In the genomic region with DNA sequence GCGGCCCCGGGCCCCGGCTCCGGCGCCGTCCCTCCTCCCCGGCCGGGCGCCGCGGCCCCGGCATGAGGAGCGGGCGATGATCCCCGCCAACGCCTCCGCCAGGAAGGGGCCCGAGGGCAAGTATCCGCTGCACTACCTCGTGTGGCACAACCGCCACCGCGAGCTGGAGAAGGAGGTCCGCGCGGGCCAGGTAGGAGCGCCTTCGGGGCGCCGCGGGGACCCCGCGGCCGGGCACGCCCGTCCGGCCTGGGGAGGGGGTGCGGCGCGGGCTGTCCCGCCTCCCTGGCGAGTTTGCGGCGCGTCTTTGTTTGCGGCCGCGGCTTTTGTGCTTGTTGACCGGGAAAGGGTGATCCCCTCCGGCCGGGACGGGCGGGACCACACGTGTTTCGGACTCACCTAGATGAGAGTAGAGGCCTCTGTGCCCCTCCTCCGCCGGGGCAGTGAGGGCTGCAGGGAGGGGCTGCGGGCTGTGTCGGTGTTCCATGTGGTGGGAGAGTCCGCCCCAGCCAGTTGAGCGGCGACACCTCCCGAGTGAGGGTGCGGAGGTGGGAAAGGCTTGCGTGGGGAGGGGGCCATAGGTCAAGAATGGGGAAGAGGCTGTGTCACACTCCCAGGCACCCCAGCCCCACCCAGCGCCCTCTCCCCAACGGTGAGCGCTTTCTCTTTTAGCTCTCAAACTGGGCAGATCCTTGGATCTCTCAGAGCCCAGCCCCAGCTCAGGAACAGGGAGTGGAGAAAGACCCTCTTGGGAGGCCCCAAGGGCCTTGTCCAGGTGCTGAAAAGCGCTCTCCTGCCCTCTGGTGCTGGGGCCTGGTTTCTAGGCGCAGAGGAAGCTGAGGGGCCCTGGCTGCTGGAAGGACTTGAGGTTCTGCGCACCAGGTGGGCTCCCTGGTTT, we compare ENCODE assay signal across 1 cellular context.
A peak's percentile ranks its signal among the peaks of the same experiment; 100 is the strongest.
TF ChIP-seq lines count a peak whose summit lies in the region.

No MANE protein-coding gene starts in this region.

TF ChIP-seq in A549, 52 proteins besides CTCF, POLR2A, EP300 and RAD21 (continued from another document):
- TF ChIP-seq, protein P1, sequence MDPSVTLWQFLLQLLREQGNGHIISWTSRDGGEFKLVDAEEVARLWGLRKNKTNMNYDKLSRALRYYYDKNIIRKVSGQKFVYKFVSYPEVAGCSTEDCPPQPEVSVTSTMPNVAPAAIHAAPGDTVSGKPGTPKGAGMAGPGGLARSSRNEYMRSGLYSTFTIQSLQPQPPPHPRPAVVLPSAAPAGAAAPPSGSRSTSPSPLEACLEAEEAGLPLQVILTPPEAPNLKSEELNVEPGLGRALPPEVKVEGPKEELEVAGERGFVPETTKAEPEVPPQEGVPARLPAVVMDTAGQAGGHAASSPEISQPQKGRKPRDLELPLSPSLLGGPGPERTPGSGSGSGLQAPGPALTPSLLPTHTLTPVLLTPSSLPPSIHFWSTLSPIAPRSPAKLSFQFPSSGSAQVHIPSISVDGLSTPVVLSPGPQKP (IDR thresholded peaks at IDR 0.05; ENCODE audit: low read depth, low read length): no peak
- TF ChIP-seq, protein P2, sequence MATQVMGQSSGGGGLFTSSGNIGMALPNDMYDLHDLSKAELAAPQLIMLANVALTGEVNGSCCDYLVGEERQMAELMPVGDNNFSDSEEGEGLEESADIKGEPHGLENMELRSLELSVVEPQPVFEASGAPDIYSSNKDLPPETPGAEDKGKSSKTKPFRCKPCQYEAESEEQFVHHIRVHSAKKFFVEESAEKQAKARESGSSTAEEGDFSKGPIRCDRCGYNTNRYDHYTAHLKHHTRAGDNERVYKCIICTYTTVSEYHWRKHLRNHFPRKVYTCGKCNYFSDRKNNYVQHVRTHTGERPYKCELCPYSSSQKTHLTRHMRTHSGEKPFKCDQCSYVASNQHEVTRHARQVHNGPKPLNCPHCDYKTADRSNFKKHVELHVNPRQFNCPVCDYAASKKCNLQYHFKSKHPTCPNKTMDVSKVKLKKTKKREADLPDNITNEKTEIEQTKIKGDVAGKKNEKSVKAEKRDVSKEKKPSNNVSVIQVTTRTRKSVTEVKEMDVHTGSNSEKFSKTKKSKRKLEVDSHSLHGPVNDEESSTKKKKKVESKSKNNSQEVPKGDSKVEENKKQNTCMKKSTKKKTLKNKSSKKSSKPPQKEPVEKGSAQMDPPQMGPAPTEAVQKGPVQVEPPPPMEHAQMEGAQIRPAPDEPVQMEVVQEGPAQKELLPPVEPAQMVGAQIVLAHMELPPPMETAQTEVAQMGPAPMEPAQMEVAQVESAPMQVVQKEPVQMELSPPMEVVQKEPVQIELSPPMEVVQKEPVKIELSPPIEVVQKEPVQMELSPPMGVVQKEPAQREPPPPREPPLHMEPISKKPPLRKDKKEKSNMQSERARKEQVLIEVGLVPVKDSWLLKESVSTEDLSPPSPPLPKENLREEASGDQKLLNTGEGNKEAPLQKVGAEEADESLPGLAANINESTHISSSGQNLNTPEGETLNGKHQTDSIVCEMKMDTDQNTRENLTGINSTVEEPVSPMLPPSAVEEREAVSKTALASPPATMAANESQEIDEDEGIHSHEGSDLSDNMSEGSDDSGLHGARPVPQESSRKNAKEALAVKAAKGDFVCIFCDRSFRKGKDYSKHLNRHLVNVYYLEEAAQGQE (IDR thresholded peaks at IDR 0.05): peak; percentile 99
- TF ChIP-seq CBX2 (IDR thresholded peaks at IDR 0.05; ENCODE audit: borderline replicate concordance, low read depth) (no peak), PHF8 (IDR thresholded peaks at IDR 0.05; ENCODE audit: borderline replicate concordance, low read depth) (peak; percentile 22; the same call in 1 of the 2 replicates), RFX5 (IDR thresholded peaks at IDR 0.05) (no peak), CHD4 (IDR thresholded peaks at IDR 0.05; ENCODE audit: borderline replicate concordance) (no peak), SMC3 (IDR thresholded peaks at IDR 0.05) (peak; percentile 58), NPAS2 (CRISPR knock-in tag; IDR thresholded peaks at IDR 0.05; ENCODE audit: borderline replicate concordance) (no peak), HEYL (CRISPR knock-in tag; IDR thresholded peaks at IDR 0.05) (no peak), FOSL2 (IDR thresholded peaks at IDR 0.05) (no peak), FOSL2 (CRISPR knock-in tag; IDR thresholded peaks at IDR 0.05) (no peak), SREBF2 (IDR thresholded peaks at IDR 0.05) (no peak), HOXB13 (CRISPR knock-in tag; IDR thresholded peaks at IDR 0.05; ENCODE audit: low read depth) (peak; percentile 77; the same call in 1 of the 2 replicates), HDAC2 (IDR thresholded peaks at IDR 0.05) (0 out of 2 replicates have a peak, but pooled peaks have one; percentile 31), FOXS1 (CRISPR knock-in tag; IDR thresholded peaks at IDR 0.05) (0 out of 2 replicates have a peak, but pooled peaks have one; percentile 53), EHF (CRISPR knock-in tag; IDR thresholded peaks at IDR 0.05) (peak; percentile 79)
- TF ChIP-seq, protein P3, sequence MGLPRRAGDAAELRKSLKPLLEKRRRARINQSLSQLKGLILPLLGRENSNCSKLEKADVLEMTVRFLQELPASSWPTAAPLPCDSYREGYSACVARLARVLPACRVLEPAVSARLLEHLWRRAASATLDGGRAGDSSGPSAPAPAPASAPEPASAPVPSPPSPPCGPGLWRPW (IDR thresholded peaks at IDR 0.05): no peak
- TF ChIP-seq, protein P4, sequence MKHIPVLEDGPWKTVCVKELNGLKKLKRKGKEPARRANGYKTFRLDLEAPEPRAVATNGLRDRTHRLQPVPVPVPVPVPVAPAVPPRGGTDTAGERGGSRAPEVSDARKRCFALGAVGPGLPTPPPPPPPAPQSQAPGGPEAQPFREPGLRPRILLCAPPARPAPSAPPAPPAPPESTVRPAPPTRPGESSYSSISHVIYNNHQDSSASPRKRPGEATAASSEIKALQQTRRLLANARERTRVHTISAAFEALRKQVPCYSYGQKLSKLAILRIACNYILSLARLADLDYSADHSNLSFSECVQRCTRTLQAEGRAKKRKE (CRISPR knock-in tag; IDR thresholded peaks at IDR 0.05; ENCODE audit: low read depth): 0 out of 2 replicates have a peak, but pooled peaks have one; percentile 73
- TF ChIP-seq, protein P5, sequence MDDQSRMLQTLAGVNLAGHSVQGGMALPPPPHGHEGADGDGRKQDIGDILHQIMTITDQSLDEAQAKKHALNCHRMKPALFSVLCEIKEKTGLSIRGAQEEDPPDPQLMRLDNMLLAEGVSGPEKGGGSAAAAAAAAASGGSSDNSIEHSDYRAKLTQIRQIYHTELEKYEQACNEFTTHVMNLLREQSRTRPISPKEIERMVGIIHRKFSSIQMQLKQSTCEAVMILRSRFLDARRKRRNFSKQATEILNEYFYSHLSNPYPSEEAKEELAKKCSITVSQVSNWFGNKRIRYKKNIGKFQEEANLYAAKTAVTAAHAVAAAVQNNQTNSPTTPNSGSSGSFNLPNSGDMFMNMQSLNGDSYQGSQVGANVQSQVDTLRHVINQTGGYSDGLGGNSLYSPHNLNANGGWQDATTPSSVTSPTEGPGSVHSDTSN (IDR thresholded peaks at IDR 0.05): no peak
- TF ChIP-seq, protein P6, sequence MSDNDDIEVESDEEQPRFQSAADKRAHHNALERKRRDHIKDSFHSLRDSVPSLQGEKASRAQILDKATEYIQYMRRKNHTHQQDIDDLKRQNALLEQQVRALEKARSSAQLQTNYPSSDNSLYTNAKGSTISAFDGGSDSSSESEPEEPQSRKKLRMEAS (IDR thresholded peaks at IDR 0.05): peak; percentile 36
